ENCODE assay signal across 15 cellular contexts in genomic region chr10:5545011-5545410, GRCh38. TPM values are rescaled to one million over a fixed set of nuclear protein-coding genes. Genes with fewer than 3 reads are reported as not detected.
A peak's percentile ranks its signal among the peaks of the same experiment; 100 is the strongest.
DNase-seq lines count a peak whose midpoint lies in the region; ATAC-seq, FAIRE-seq and TF ChIP-seq lines count a peak whose summit lies in the region.
"Had no signal": no experiment of that assay in that cellular context is flagged by ENCODE, and none has a peak within 500 bp of the region (broad histone marks: within the 10 kb centered on the region; RNA-seq: fewer than 3 reads in every experiment).

No MANE protein-coding gene starts in this region.

- no peaks in the 10 kb centered on the region for H3K27me3 ChIP-seq in astrocyte (ENCODE audit: insufficient read depth, low read length)
- no peaks in the 10 kb centered on the region for H3K27me3 ChIP-seq in thyroid gland

- no peak overlapping the region for H3K4me3 Mint-ChIP-seq in activated CD8-positive, alpha-beta memory T cell treated with anti-CD3 and anti-CD28 coated beads, Interleukin-2, amount 10 ng/mL, durations not matched to agents 7 days and 5 days
- H3K4me3 Mint-ChIP-seq in astrocyte (ENCODE audit: unreplicated experiment): no peak overlapping the region
- H3K4me3 Mint-ChIP-seq: CD4-positive, alpha-beta memory T cell had no signal

- no peak for TF ChIP-seq POLR2A in thyroid gland (IDR thresholded peaks at IDR 0.05)

- no peak overlapping the region for H3K9ac ChIP-seq in astrocyte (ENCODE audit: low read length)

- H3K27ac Mint-ChIP-seq in activated CD8-positive, alpha-beta memory T cell treated with anti-CD3 and anti-CD28 coated beads, Interleukin-2, amount 10 ng/mL, durations not matched to agents 7 days and 5 days: no peak overlapping the region
- H3K27ac Mint-ChIP-seq in astrocyte (ENCODE audit: unreplicated experiment): no peak overlapping the region

- H3K36me3 Mint-ChIP-seq in activated CD8-positive, alpha-beta memory T cell treated with anti-CD3 and anti-CD28 coated beads, Interleukin-2, amount 10 ng/mL, durations not matched to agents 7 days and 5 days: peaks cover 4% of the 10 kb centered on the region
- H3K36me3 Mint-ChIP-seq in astrocyte (ENCODE audit: low read depth, unreplicated experiment): peaks cover 1% of the 10 kb centered on the region

- peaks cover 6% of the 10 kb centered on the region for H3K9me3 Mint-ChIP-seq in activated CD8-positive, alpha-beta memory T cell treated with anti-CD3 and anti-CD28 coated beads, Interleukin-2, amount 10 ng/mL, durations not matched to agents 7 days and 5 days (ENCODE audit: low read depth)
- peaks cover 10% of the 10 kb centered on the region for H3K9me3 Mint-ChIP-seq in astrocyte (ENCODE audit: unreplicated experiment)

- no peak for TF ChIP-seq CTCF in astrocyte (IDR thresholded peaks at IDR 0.05; ENCODE audit: insufficient read depth, low read depth, low read length)
- TF ChIP-seq CTCF in thyroid gland (IDR thresholded peaks at IDR 0.05): no peak

- H3K9me3 ChIP-seq in astrocyte (ENCODE audit: insufficient read depth, low read depth, low read length): no peaks in the 10 kb centered on the region
- H3K9me3 ChIP-seq in thyroid gland: no peaks in the 10 kb centered on the region

- no peak for ATAC-seq in activated CD8-positive, alpha-beta memory T cell treated with anti-CD3 and anti-CD28 coated beads, Interleukin-2, amount 10 ng/mL, durations not matched to agents 7 days and 5 days
- ATAC-seq in GM19395 (IDR thresholded peaks at IDR 0.05; ENCODE audit: unreplicated experiment): no peak

- H3K4me3 ChIP-seq in astrocyte (ENCODE audit: insufficient read depth, low read depth, low read length) (no peak overlapping the region), thyroid gland (replicated peaks in 1 of 3) (no peak overlapping the region)

- H3K27me3 Mint-ChIP-seq in activated CD8-positive, alpha-beta memory T cell treated with anti-CD3 and anti-CD28 coated beads, Interleukin-2, amount 10 ng/mL, durations not matched to agents 7 days and 5 days: peaks cover 38% of the 10 kb centered on the region
- no peaks in the 10 kb centered on the region for H3K27me3 Mint-ChIP-seq in astrocyte (ENCODE audit: low read depth, unreplicated experiment)

- intact Hi-C loops in thyroid gland (cut with DNase I): no loop called here

- H3K27ac ChIP-seq in astrocyte (ENCODE audit: low read depth, low read length): no peak overlapping the region
- H3K27ac ChIP-seq in thyroid gland: peak overlapping the region; percentile 92 to 95 (median 94)

- peaks cover 49% of the 10 kb centered on the region for H3K4me1 ChIP-seq in astrocyte (ENCODE audit: insufficient read depth, low read length)
- H3K4me1 ChIP-seq in thyroid gland: peaks cover 45% of the 10 kb centered on the region in 2 donors

- no peaks in the 10 kb centered on the region for H3K36me3 ChIP-seq in astrocyte (ENCODE audit: insufficient read depth, low read length)
- no peaks in the 10 kb centered on the region for H3K36me3 ChIP-seq in thyroid gland

- no peak overlapping the region for H2AFZ ChIP-seq in astrocyte (ENCODE audit: low read depth, low read length)

- WGBS in thyroid gland, 2 donors: 100% methylated on average over 1 of the region's 1 CpG

- FAIRE-seq in astrocyte (lab: Jason Lieb, UNC): no peak

- H4K20me1 ChIP-seq in astrocyte (ENCODE audit: insufficient read depth, low read length): no peaks in the 10 kb centered on the region

- H3K79me2 ChIP-seq in astrocyte (ENCODE audit: insufficient read depth, low read length): no peaks in the 10 kb centered on the region

- peak; percentile 15 for DNase-seq in activated CD8-positive, alpha-beta memory T cell treated with anti-CD3 and anti-CD28 coated beads, Interleukin-2, amount 50 U/mL, for 48 hours
- DNase-seq in activated CD8-positive, alpha-beta memory T cell treated with anti-CD3 and anti-CD28 coated beads, Interleukin-2, amount 10 ng/mL, durations not matched to agents 7 days and 5 days: no peak
- DNase-seq in astrocyte (ENCODE audit: low read depth) (no peak), mesenteric fat pad (ENCODE audit: low spot score) (peak; percentile 62), thyroid gland (peak in 1 of 2 donors; percentile 2), GM19238 (ENCODE audit: insufficient read length, low spot score) (no peak), NCI-H524 (lab: John Stamatoyannopoulos, UW) (no peak)
- DNase-seq: activated CD4-positive, alpha-beta T cell treated with anti-CD3 and anti-CD28 coated beads, Interleukin-2, amount 50 U/mL, for 4 hours; CD4-positive, alpha-beta memory T cell; DND-41; GOT3; midbrain; NCI-H1694 treated with DMSO at 0.1 percent for 48 hours had no signal

- CTCF ChIA-PET in activated CD8-positive, alpha-beta memory T cell treated with anti-CD3 and anti-CD28 coated beads, Interleukin-2, amount 10 ng/mL, durations not matched to agents 7 days and 5 days (lab: Charles Lee): interaction anchor here (2.0 kb wide), 1 partner anchor 78 kb away, joined by 6 read pairs; no protein-coding TSS in a partner anchor

- H3K4me1 Mint-ChIP-seq in activated CD8-positive, alpha-beta memory T cell treated with anti-CD3 and anti-CD28 coated beads, Interleukin-2, amount 10 ng/mL, durations not matched to agents 7 days and 5 days: peaks cover 2% of the 10 kb centered on the region
- H3K4me1 Mint-ChIP-seq in astrocyte (ENCODE audit: low read depth, unreplicated experiment): peaks cover 5% of the 10 kb centered on the region

- H3K4me2 ChIP-seq in astrocyte (ENCODE audit: low read length): peak overlapping the region; percentile 77

RNA-seq across cellular contexts. Expression of gene CALML3, which starts 20.2 kb away (rescaled TPM):
- total RNA-seq in activated CD8-positive, alpha-beta memory T cell treated with anti-CD3 and anti-CD28 coated beads, Interleukin-2, amount 10 ng/mL, durations not matched to agents 7 days and 5 days: not detected
- total RNA-seq in astrocyte: not detected in 2 replicates
- total RNA-seq in mesenteric fat pad: not detected
- under 1 TPM in 1 of 4 donors, not detected in 3; 0.24 TPM for total RNA-seq in thyroid gland
- total RNA-seq: A172; CD4-positive, alpha-beta memory T cell had no signal

RNA-seq across cellular contexts. Expression of gene CALML5, which starts 45.6 kb away (rescaled TPM):
- not detected for total RNA-seq in activated CD8-positive, alpha-beta memory T cell treated with anti-CD3 and anti-CD28 coated beads, Interleukin-2, amount 10 ng/mL, durations not matched to agents 7 days and 5 days
- total RNA-seq in astrocyte (not detected in 2 replicates), mesenteric fat pad (not detected), thyroid gland (not detected)
- total RNA-seq: A172; CD4-positive, alpha-beta memory T cell had no signal

Comparison
In these comparisons a context has a peak if more than half of its experiments do, and no peak if none do; other contexts are left out.
1. DNase-seq: peak in activated CD8-positive, alpha-beta memory T cell treated with anti-CD3 and anti-CD28 coated beads, Interleukin-2, amount 50 U/mL, for 48 hours (single experiment) and mesenteric fat pad (single experiment); none in activated CD8-positive, alpha-beta memory T cell treated with anti-CD3 and anti-CD28 coated beads, Interleukin-2, amount 10 ng/mL, durations not matched to agents 7 days and 5 days (single experiment), astrocyte (single experiment), GM19238 (single experiment) and NCI-H524 (0 of 2).